Comparison of ENCODE assay signal across 2 cellular contexts in genomic region chr17:6774906-6775305, GRCh38. TPM values are rescaled to one million over a fixed set of nuclear protein-coding genes. Genes with fewer than 3 reads are reported as not detected.
"Had no signal": no experiment of that assay in that cellular context is flagged by ENCODE, and none has a peak within 500 bp of the region (broad histone marks: within the 10 kb centered on the region; RNA-seq: fewer than 3 reads in every experiment).

No MANE protein-coding gene starts in this region.

RNA-seq across cellular contexts. Expression of gene FBXO39, which starts 1.1 kb away (rescaled TPM):
- total RNA-seq: G401 had no signal

RNA-seq across cellular contexts. Expression of gene XAF1, which starts 19.1 kb away (rescaled TPM):
- total RNA-seq: G401 had no signal

RNA-seq across cellular contexts. Expression of gene TEKT1, which starts 56.6 kb away (rescaled TPM):
- total RNA-seq: G401, GM12878 had no signal
- polyA plus RNA-seq: GM12878 had no signal
